In genomic region chr7:100465702-100466311, GRCh38 we compare ENCODE assay signal across 1 cellular context.
TF ChIP-seq lines count a peak whose summit lies in the region.

No MANE protein-coding gene starts in this region.

TF ChIP-seq in HEK293, 187 proteins besides CTCF, POLR2A, EP300 and RAD21 (continued from another document):
- no peak for TF ChIP-seq ZNF146 (tag by site-specific recombination; IDR thresholded peaks at IDR 0.05)
- peak; percentile 81 for TF ChIP-seq MZF1 (tag by site-specific recombination; IDR thresholded peaks at IDR 0.05; ENCODE audit: borderline replicate concordance)
- peak; percentile 73 for TF ChIP-seq ZIC2 (tag by site-specific recombination; IDR thresholded peaks at IDR 0.05)
- TF ChIP-seq ZNF423 (tag by site-specific recombination; IDR thresholded peaks at IDR 0.05), result peak; percentile 29; the same call in 1 of the 2 replicates
- TF ChIP-seq ZBTB48 (tag by site-specific recombination; IDR thresholded peaks at IDR 0.05), result peak; percentile 68
- TF ChIP-seq GLIS2 (tag by site-specific recombination; IDR thresholded peaks at IDR 0.05), result peak; percentile 83
- TF ChIP-seq SETDB1 (IDR thresholded peaks at IDR 0.05; ENCODE audit: insufficient read length, low read length), result no peak
- TF ChIP-seq ZBTB6 (tag by site-specific recombination; IDR thresholded peaks at IDR 0.05), result 0 out of 2 replicates have a peak, but pooled peaks have one; percentile 22
- no peak for TF ChIP-seq ZNF785 (tag by site-specific recombination; IDR thresholded peaks at IDR 0.05)
